16 cellular contexts compared by ENCODE assay signal in genomic region chr20:36385503-36385902, GRCh38.
DNase-seq lines count a peak whose midpoint lies in the region; TF ChIP-seq lines count a peak whose summit lies in the region.
"Had no signal": no experiment of that assay in that cellular context is flagged by ENCODE, and none has a peak within 500 bp of the region (broad histone marks: within the 10 kb centered on the region; RNA-seq: fewer than 3 reads in every experiment).

No MANE protein-coding gene starts in this region.

- H2AFZ ChIP-seq in neural progenitor cell (replicated peaks) = no peak overlapping the region
- H2AFZ ChIP-seq: GM23248 had no signal

- intact Hi-C loops in activated naive CD4-positive, alpha-beta T cell treated with anti-CD3 and anti-CD28 coated beads for 36 hours (cut with micrococcal nuclease) = no loop called here

- CTCF ChIA-PET in activated naive CD4-positive, alpha-beta T cell treated with anti-CD3 and anti-CD28 coated beads for 36 hours (lab: Charles Lee) = interaction anchor here (0.9 kb wide), 1 partner anchor 14 kb away, joined by 3 read pairs; no protein-coding TSS in a partner anchor

- no peaks in the 10 kb centered on the region for H3K9me3 Mint-ChIP-seq in neural progenitor cell
- H3K9me3 Mint-ChIP-seq in activated naive CD4-positive, alpha-beta T cell treated with anti-CD3 and anti-CD28 coated beads for 36 hours = peaks cover 2% of the 10 kb centered on the region
- H3K9me3 Mint-ChIP-seq: CD8-positive, alpha-beta T cell had no signal

- H3F3A ChIP-seq in neural progenitor cell (ENCODE audit: low read depth) = no peaks in the 10 kb centered on the region

- TF ChIP-seq CTCF in neural progenitor cell (IDR thresholded peaks at IDR 0.05) = no peak

- H3K9me3 ChIP-seq in neural progenitor cell (ENCODE audit: low read depth) = no peaks in the 10 kb centered on the region
- H3K9me3 ChIP-seq: HAP-1 had no signal

- no peaks in the 10 kb centered on the region for H3K79me2 ChIP-seq in neural progenitor cell (ENCODE audit: low read depth)

- peaks cover 9% of the 10 kb centered on the region for H3K4me1 Mint-ChIP-seq in neural progenitor cell
- no peaks in the 10 kb centered on the region for H3K4me1 Mint-ChIP-seq in activated naive CD4-positive, alpha-beta T cell treated with anti-CD3 and anti-CD28 coated beads for 36 hours (ENCODE audit: low read depth)
- H3K4me1 Mint-ChIP-seq: B cell had no signal

- H3K27me3 Mint-ChIP-seq in neural progenitor cell (ENCODE audit: insufficient read depth, low read depth) = peaks cover 9% of the 10 kb centered on the region
- no peaks in the 10 kb centered on the region for H3K27me3 Mint-ChIP-seq in activated naive CD4-positive, alpha-beta T cell treated with anti-CD3 and anti-CD28 coated beads for 36 hours (ENCODE audit: low read depth)

- in situ Hi-C loops in G401 (cut with HindIII; ENCODE audit: low sequenced_read_pairs) (no loop called here), KBM-7 (cut with MboI; ENCODE audit: low pct_unique_long_range_greater_than_20kb, low sequenced_read_pairs) (no loop called here)

- H3K27ac ChIP-seq in neural progenitor cell = no peak overlapping the region
- H3K27ac ChIP-seq: BLaER1 treated with 17β-estradiol and CSF1 and Interleukin-3, amounts not matched to agents 10 nM and 100 nM; GM23248 had no signal

- no peak overlapping the region for H3K4me2 ChIP-seq in neural progenitor cell
- H3K4me2 ChIP-seq: BLaER1 treated with 17β-estradiol and CSF1 and Interleukin-3, amounts not matched to agents 10 nM and 100 nM had no signal

- H4K20me1 ChIP-seq in neural progenitor cell (ENCODE audit: low read depth) = peaks cover 15% of the 10 kb centered on the region

- peak; percentile 91 for DNase-seq in G401 (ENCODE audit: low spot score)
- DNase-seq in NCI-H146 treated with DMSO at 0.1 percent for 48 hours (lab: John Stamatoyannopoulos, UW; ENCODE audit: unreplicated experiment) = peak; percentile 8
- peak; percentile 87 for DNase-seq in cerebellar cortex (ENCODE audit: low spot score)
- peak; percentile 21 for DNase-seq in neural progenitor cell (ENCODE audit: low spot score)
- no peak for DNase-seq in activated naive CD4-positive, alpha-beta T cell treated with anti-CD3 and anti-CD28 coated beads for 36 hours
- no peak for DNase-seq in DMS153 treated with DMSO at 0.1 percent for 48 hours (lab: John Stamatoyannopoulos, UW; ENCODE audit: unreplicated experiment)
- no peak for DNase-seq in KBM-7
- DNase-seq: Calu3; CD8-positive, alpha-beta T cell; DMS53; DND-41; EL; GM23248 had no signal

- no peaks in the 10 kb centered on the region for H3K36me3 Mint-ChIP-seq in neural progenitor cell
- H3K36me3 Mint-ChIP-seq in activated naive CD4-positive, alpha-beta T cell treated with anti-CD3 and anti-CD28 coated beads for 36 hours (ENCODE audit: low read depth) = no peaks in the 10 kb centered on the region
- H3K36me3 Mint-ChIP-seq: CD8-positive, alpha-beta T cell had no signal

- H3K9ac ChIP-seq in neural progenitor cell = no peak overlapping the region
- H3K9ac ChIP-seq: BLaER1 treated with 17β-estradiol and CSF1 and Interleukin-3, amounts not matched to agents 10 nM and 100 nM; GM23248 had no signal

- H3K27ac Mint-ChIP-seq in neural progenitor cell = no peak overlapping the region
- H3K27ac Mint-ChIP-seq in activated naive CD4-positive, alpha-beta T cell treated with anti-CD3 and anti-CD28 coated beads for 36 hours = no peak overlapping the region
- H3K27ac Mint-ChIP-seq: B cell; CD8-positive, alpha-beta T cell had no signal

- H3K4me1 ChIP-seq in neural progenitor cell = no peaks in the 10 kb centered on the region
- H3K4me1 ChIP-seq: BLaER1 treated with 17β-estradiol and CSF1 and Interleukin-3, amounts not matched to agents 10 nM and 100 nM; HAP-1 had no signal

- H3K4me3 ChIP-seq in neural progenitor cell = no peak overlapping the region
- H3K4me3 ChIP-seq: BLaER1 treated with 17β-estradiol and CSF1 and Interleukin-3, amounts not matched to agents 10 nM and 100 nM; GM23248; HAP-1 had no signal

- no peaks in the 10 kb centered on the region for H3K27me3 ChIP-seq in neural progenitor cell
- H3K27me3 ChIP-seq: BLaER1 treated with 17β-estradiol and CSF1 and Interleukin-3, amounts not matched to agents 10 nM and 100 nM had no signal

- H3K4me3 Mint-ChIP-seq in neural progenitor cell = no peak overlapping the region
- no peak overlapping the region for H3K4me3 Mint-ChIP-seq in activated naive CD4-positive, alpha-beta T cell treated with anti-CD3 and anti-CD28 coated beads for 36 hours
- H3K4me3 Mint-ChIP-seq: B cell; CD8-positive, alpha-beta T cell had no signal

- no peaks in the 10 kb centered on the region for H3K36me3 ChIP-seq in neural progenitor cell
- H3K36me3 ChIP-seq: BLaER1 treated with 17β-estradiol and CSF1 and Interleukin-3, amounts not matched to agents 10 nM and 100 nM; HAP-1 had no signal

Comparison
In these comparisons a context has a peak if more than half of its experiments do, and no peak if none do; other contexts are left out.
1. DNase-seq: peak in G401 (single experiment), NCI-H146 treated with DMSO at 0.1 percent for 48 hours (single experiment), cerebellar cortex (single experiment) and neural progenitor cell (single experiment); none in activated naive CD4-positive, alpha-beta T cell treated with anti-CD3 and anti-CD28 coated beads for 36 hours (single experiment), DMS153 treated with DMSO at 0.1 percent for 48 hours (single experiment) and KBM-7 (single experiment).